ENCODE assay signal across 8 cellular contexts in the genomic region with DNA sequence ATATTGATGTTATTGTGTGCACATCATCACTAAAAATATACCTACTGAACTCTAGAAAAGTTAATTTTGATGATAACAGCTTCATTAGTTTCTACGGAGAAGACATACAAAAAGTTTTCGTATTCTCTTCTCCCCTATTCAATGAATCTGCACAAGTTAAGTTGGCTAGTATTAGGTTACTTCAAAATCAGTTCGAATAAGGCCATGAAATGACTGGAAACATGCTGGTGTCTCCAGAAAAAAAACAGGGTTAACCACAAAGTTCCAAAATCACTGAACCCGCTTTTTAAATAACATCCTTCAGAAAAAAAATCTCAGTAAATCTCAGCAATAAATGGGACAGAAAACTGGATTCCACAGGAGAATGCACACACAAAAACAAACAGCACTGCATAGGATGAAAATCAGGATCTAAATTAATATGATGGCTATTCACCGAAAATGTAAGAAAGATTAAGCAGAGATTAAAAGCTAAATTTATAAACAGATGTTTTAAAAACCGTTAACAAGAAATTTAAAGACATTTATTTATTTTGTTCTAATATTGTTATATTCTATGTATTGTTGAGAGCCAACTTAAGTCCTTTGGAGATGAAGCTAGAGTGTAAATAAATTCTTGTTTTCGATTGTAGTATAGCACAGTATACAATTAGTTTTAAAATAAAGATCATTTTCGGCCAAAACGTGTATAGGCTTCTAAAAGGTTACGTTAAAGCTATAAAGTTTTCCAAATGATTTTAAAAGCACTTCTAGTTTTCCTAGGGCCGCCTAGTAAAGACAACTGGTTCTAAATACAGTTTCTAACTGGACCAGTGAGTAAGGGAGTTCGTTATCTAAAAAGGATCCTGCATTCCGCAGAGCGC. TPM values are rescaled to one million over a fixed set of nuclear protein-coding genes. Genes with fewer than 3 reads are reported as not detected.
DNase-seq lines count a peak whose midpoint lies in the region; ATAC-seq lines count a peak whose summit lies in the region.

No MANE protein-coding gene starts in this region.

- H3K27me3 ChIP-seq in HUES48 (ENCODE audit: control insufficient read depth, insufficient read depth, low read length), result peaks cover 35% of the 10 kb centered on the region
- peaks cover 24% of the 10 kb centered on the region for H3K27me3 ChIP-seq in iPS-15b (ENCODE audit: control insufficient read depth, insufficient read depth, low read length)

- H3K9ac ChIP-seq in HUES48 (ENCODE audit: low read depth, low read length), result no peak overlapping the region; the same call in 1 of the 2 replicates
- H3K9ac ChIP-seq in iPS-15b (ENCODE audit: low read depth, low read length), result peak overlapping the region; percentile 50

- no peak for ATAC-seq in activated CD8-positive, alpha-beta T cell treated with anti-CD3 and anti-CD28 coated beads, Interleukin-2, amount 10 ng/mL, durations not matched to agents 7 days and 5 days

- H3K4me3 Mint-ChIP-seq in activated CD8-positive, alpha-beta T cell treated with anti-CD3 and anti-CD28 coated beads, Interleukin-2, amount 10 ng/mL, durations not matched to agents 7 days and 5 days, result peak overlapping the region; percentile 89

- no peaks in the 10 kb centered on the region for H3K9me3 Mint-ChIP-seq in activated CD8-positive, alpha-beta T cell treated with anti-CD3 and anti-CD28 coated beads, Interleukin-2, amount 10 ng/mL, durations not matched to agents 7 days and 5 days (ENCODE audit: insufficient read depth)

- CTCF ChIA-PET in activated CD8-positive, alpha-beta T cell treated with anti-CD3 and anti-CD28 coated beads, Interleukin-2, amount 10 ng/mL, durations not matched to agents 7 days and 5 days (lab: Charles Lee), result interaction anchor here (0.7 to 7.8 kb wide), 24 partner anchors 9 to 320 kb away, joined by 3 to 373 read pairs (median 5); no protein-coding TSS in a partner anchor

- no peak overlapping the region for H3K27ac ChIP-seq in HUES48 (ENCODE audit: low read depth, low read length)

- no peaks in the 10 kb centered on the region for H3K36me3 Mint-ChIP-seq in activated CD8-positive, alpha-beta T cell treated with anti-CD3 and anti-CD28 coated beads, Interleukin-2, amount 10 ng/mL, durations not matched to agents 7 days and 5 days (ENCODE audit: low read depth)

- DNase-seq in activated CD8-positive, alpha-beta T cell treated with anti-CD3 and anti-CD28 coated beads, Interleukin-2, amount 10 ng/mL, durations not matched to agents 7 days and 5 days, result no peak
- DNase-seq in skeletal muscle cell (ENCODE audit: low read depth) (no peak), NOMO-1 (lab: John Stamatoyannopoulos, UW; ENCODE audit: unreplicated experiment in 2 of 2) (no peak), ACHN (no peak), NCI-H1105 treated with DMSO at 0.1 percent for 48 hours (lab: John Stamatoyannopoulos, UW) (no peak), NCI-H2107 treated with DMSO at 0.1 percent for 48 hours (lab: John Stamatoyannopoulos, UW; ENCODE audit: unreplicated experiment) (no peak)

- H3K36me3 ChIP-seq in HUES48 (ENCODE audit: control insufficient read depth, insufficient read depth, low read length) (no peaks in the 10 kb centered on the region), iPS-15b (ENCODE audit: control insufficient read depth, insufficient read depth, low read length) (no peaks in the 10 kb centered on the region)

- H3K9me3 ChIP-seq in HUES48 (ENCODE audit: control insufficient read depth, insufficient read depth, low read length) (no peaks in the 10 kb centered on the region), iPS-15b (ENCODE audit: control insufficient read depth, insufficient read depth, low read length) (no peaks in the 10 kb centered on the region)

- H3K27ac Mint-ChIP-seq in activated CD8-positive, alpha-beta T cell treated with anti-CD3 and anti-CD28 coated beads, Interleukin-2, amount 10 ng/mL, durations not matched to agents 7 days and 5 days, result no peak overlapping the region

- no peaks in the 10 kb centered on the region for H3K4me1 ChIP-seq in HUES48 (ENCODE audit: control insufficient read depth, insufficient read depth, low read length)
- H3K4me1 ChIP-seq in iPS-15b (ENCODE audit: control insufficient read depth, insufficient read depth, low read length), result no peaks in the 10 kb centered on the region

- H3K4me3 ChIP-seq in HUES48 (ENCODE audit: low read depth, low read length) (peak overlapping the region; percentile 87), iPS-15b (ENCODE audit: low read depth, low read length) (peak overlapping the region; percentile 76), skeletal muscle cell (ENCODE audit: low read depth, low read length) (peak overlapping the region; percentile 52)

- in situ Hi-C loops in ACHN (cut with HindIII; ENCODE audit: low pct_ligation_motif_present, low pct_unique_long_range_greater_than_20kb, low sequenced_read_pairs), result no loop called here

- peaks cover 13% of the 10 kb centered on the region for H3K4me1 Mint-ChIP-seq in activated CD8-positive, alpha-beta T cell treated with anti-CD3 and anti-CD28 coated beads, Interleukin-2, amount 10 ng/mL, durations not matched to agents 7 days and 5 days (ENCODE audit: low read depth)

- H3K27me3 Mint-ChIP-seq in activated CD8-positive, alpha-beta T cell treated with anti-CD3 and anti-CD28 coated beads, Interleukin-2, amount 10 ng/mL, durations not matched to agents 7 days and 5 days (ENCODE audit: low read depth), result peaks cover 50% of the 10 kb centered on the region

- POLR2A ChIA-PET in activated CD8-positive, alpha-beta T cell treated with anti-CD3 and anti-CD28 coated beads, Interleukin-2, amount 10 ng/mL, durations not matched to agents 7 days and 5 days (lab: Charles Lee), result interaction anchor here (1.5 kb wide), 1 partner anchor 150 kb away, joined by 7 read pairs; no protein-coding TSS in a partner anchor

RNA-seq across cellular contexts. Expression of a gene that starts 1.0 kb away (rescaled TPM):
- 1 to 10 TPM; 2.0 to 2.5 TPM for total RNA-seq in activated CD8-positive, alpha-beta T cell treated with anti-CD3 and anti-CD28 coated beads, Interleukin-2, amount 10 ng/mL, durations not matched to agents 7 days and 5 days
